In the genomic region with DNA sequence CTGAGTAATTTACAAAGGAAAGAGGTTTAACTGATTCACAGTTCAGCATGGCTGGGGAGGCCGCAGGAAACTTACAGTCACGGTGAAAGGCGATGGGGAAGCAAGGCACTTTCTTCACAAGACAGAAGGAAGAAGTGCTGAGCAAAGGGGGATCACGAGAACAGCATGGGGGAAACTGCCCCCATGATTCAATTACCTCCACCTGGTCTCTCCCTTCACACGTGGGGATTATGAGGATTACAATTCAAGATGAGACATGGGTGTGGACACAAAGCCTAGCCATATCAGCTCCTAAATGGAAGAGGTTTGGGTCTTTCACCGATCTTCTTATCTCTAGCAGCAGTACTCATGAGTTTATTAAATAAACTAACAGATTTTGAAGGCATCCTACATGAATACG, we compare ENCODE assay signal across 1 cellular context.
TF ChIP-seq lines count a peak whose summit lies in the region.

No MANE protein-coding gene starts in this region.

TF ChIP-seq in GM23338, 12 proteins besides CTCF, POLR2A, EP300 and RAD21 (continued from another document):
- TF ChIP-seq, protein P1, sequence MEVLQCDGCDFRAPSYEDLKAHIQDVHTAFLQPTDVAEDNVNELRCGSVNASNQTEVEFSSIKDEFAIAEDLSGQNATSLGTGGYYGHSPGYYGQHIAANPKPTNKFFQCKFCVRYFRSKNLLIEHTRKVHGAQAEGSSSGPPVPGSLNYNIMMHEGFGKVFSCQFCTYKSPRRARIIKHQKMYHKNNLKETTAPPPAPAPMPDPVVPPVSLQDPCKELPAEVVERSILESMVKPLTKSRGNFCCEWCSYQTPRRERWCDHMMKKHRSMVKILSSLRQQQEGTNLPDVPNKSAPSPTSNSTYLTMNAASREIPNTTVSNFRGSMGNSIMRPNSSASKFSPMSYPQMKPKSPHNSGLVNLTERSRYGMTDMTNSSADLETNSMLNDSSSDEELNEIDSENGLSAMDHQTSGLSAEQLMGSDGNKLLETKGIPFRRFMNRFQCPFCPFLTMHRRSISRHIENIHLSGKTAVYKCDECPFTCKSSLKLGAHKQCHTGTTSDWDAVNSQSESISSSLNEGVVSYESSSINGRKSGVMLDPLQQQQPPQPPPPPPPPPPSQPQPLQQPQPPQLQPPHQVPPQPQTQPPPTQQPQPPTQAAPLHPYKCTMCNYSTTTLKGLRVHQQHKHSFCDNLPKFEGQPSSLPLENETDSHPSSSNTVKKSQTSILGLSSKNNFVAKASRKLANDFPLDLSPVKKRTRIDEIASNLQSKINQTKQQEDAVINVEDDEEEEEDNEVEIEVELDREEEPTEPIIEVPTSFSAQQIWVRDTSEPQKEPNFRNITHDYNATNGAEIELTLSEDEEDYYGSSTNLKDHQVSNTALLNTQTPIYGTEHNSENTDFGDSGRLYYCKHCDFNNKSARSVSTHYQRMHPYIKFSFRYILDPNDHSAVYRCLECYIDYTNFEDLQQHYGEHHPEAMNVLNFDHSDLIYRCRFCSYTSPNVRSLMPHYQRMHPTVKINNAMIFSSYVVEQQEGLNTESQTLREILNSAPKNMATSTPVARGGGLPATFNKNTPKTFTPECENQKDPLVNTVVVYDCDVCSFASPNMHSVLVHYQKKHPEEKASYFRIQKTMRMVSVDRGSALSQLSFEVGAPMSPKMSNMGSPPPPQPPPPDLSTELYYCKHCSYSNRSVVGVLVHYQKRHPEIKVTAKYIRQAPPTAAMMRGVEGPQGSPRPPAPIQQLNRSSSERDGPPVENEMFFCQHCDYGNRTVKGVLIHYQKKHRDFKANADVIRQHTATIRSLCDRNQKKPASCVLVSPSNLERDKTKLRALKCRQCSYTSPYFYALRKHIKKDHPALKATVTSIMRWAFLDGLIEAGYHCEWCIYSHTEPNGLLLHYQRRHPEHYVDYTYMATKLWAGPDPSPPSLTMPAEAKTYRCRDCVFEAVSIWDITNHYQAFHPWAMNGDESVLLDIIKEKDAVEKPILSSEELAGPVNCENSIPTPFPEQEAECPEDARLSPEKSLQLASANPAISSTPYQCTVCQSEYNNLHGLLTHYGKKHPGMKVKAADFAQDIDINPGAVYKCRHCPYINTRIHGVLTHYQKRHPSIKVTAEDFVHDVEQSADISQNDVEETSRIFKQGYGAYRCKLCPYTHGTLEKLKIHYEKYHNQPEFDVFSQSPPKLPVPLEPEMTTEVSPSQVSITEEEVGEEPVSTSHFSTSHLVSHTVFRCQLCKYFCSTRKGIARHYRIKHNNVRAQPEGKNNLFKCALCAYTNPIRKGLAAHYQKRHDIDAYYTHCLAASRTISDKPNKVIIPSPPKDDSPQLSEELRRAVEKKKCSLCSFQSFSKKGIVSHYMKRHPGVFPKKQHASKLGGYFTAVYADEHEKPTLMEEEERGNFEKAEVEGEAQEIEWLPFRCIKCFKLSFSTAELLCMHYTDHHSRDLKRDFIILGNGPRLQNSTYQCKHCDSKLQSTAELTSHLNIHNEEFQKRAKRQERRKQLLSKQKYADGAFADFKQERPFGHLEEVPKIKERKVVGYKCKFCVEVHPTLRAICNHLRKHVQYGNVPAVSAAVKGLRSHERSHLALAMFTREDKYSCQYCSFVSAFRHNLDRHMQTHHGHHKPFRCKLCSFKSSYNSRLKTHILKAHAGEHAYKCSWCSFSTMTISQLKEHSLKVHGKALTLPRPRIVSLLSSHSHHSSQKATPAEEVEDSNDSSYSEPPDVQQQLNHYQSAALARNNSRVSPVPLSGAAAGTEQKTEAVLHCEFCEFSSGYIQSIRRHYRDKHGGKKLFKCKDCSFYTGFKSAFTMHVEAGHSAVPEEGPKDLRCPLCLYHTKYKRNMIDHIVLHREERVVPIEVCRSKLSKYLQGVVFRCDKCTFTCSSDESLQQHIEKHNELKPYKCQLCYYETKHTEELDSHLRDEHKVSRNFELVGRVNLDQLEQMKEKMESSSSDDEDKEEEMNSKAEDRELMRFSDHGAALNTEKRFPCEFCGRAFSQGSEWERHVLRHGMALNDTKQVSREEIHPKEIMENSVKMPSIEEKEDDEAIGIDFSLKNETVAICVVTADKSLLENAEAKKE (CRISPR knock-in tag; IDR thresholded peaks at IDR 0.05), result no peak
- TF ChIP-seq JUNB (IDR thresholded peaks at IDR 0.05; ENCODE audit: unreplicated experiment), result no peak
- no peak for TF ChIP-seq ZNF331 (CRISPR knock-in tag; IDR thresholded peaks at IDR 0.05; ENCODE audit: low read depth)
- no peak for TF ChIP-seq EZH2phosphoT487 (IDR thresholded peaks at IDR 0.05; ENCODE audit: unreplicated experiment)
- TF ChIP-seq STAT1 (IDR thresholded peaks at IDR 0.05; ENCODE audit: unreplicated experiment), result no peak
- no peak for TF ChIP-seq NANOG (IDR thresholded peaks at IDR 0.05; ENCODE audit: borderline replicate concordance)
TF ChIP-seq in GM23338: peak in this region for 0.
